9 cellular contexts compared by ENCODE assay signal in genomic region chr14:24673534-24674203, GRCh38. TPM values are rescaled to one million over a fixed set of nuclear protein-coding genes. Genes with fewer than 3 reads are reported as not detected.
DNase-seq lines count a peak whose midpoint lies in the region; ATAC-seq lines count a peak whose summit lies in the region.
"Had no signal": no experiment of that assay in that cellular context is flagged by ENCODE, and none has a peak within 500 bp of the region (broad histone marks: within the 10 kb centered on the region; RNA-seq: fewer than 3 reads in every experiment).

No MANE protein-coding gene starts in this region.

- H3K27me3 ChIP-seq in SJCRH30 = no peaks in the 10 kb centered on the region; the same call in 1 of the 2 replicates

- H3K9me3 ChIP-seq in SJCRH30 (replicated peaks) = no peaks in the 10 kb centered on the region

- peak; percentile 45 for DNase-seq in activated CD4-positive, alpha-beta T cell treated with anti-CD3 and anti-CD28 coated beads, Interleukin-2, amount 50 U/mL, for 1 hour
- DNase-seq in medulla oblongata (ENCODE audit: extremely low spot score) (peak; percentile 10), SJCRH30 (no peak), occipital lobe (lab: John Stamatoyannopoulos, UW) (no peak), NCI-H1092 (lab: John Stamatoyannopoulos, UW) (no peak), NCI-H774 (lab: John Stamatoyannopoulos, UW) (no peak)

- H3K4me3 ChIP-seq in SJCRH30 = no peak overlapping the region

- no peaks in the 10 kb centered on the region for H3K36me3 ChIP-seq in SJCRH30

- ATAC-seq in GM19395 (IDR thresholded peaks at IDR 0.05; ENCODE audit: unreplicated experiment) (peak; percentile 66), HG03354 (IDR thresholded peaks at IDR 0.05; ENCODE audit: poor library complexity, severe bottlenecking, unreplicated experiment) (peak; percentile 60)

- no peak overlapping the region for H3K27ac ChIP-seq in SJCRH30

- no peaks in the 10 kb centered on the region for H3K4me1 ChIP-seq in SJCRH30

RNA-seq across cellular contexts. Expression of gene GZMB, which starts 39.7 kb away (rescaled TPM):
- total RNA-seq in SJCRH30 (2014; rRNA removed; shearing (Covaris generic)) = not detected in 2 replicates
- not detected for total RNA-seq in occipital lobe
- total RNA-seq: M059J had no signal

Comparison
In these comparisons a context has a peak if more than half of its experiments do, and no peak if none do; other contexts are left out.
1. DNase-seq: peak in activated CD4-positive, alpha-beta T cell treated with anti-CD3 and anti-CD28 coated beads, Interleukin-2, amount 50 U/mL, for 1 hour (single experiment) and medulla oblongata (single experiment); none in SJCRH30 (0 of 2), occipital lobe (single experiment), NCI-H1092 (single experiment) and NCI-H774 (single experiment).